In the genomic region with DNA sequence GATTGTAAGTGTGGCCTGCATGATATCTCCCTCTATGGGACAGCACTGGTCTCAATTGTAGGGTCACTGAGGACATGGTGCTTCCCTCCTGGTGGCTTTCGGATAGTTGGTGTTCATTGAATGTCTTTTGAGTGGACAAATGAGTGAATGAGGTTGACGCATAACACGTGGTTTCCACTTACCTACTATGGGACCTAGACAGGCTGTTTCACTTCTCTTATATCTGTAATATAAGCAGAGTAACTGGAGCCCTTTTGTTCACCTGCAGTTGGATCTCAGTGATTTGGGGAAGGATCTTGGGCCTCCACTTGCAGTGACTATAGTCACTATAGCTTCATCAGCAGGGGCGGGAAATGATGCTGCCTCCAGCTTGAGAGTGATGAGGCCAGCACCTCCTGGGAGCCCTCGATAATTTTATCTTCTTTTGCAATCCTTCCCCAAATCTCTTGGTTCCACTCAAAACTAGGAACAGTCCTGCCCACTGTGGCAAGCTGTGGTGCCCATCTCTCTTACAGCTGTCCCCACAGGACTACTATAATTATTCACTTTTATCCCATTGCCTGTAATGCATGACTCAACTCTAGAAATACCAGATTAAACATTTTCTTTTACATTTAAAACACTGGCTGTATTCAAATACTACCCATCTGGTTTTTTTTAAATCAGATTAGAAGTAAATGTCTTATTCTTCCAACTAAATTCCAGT, we compare ENCODE assay signal across 1 cellular context.
TF ChIP-seq lines count a peak whose summit lies in the region.

No MANE protein-coding gene starts in this region.

TF ChIP-seq in WTC11, 78 proteins besides CTCF, POLR2A, EP300 and RAD21 (continued from another document):
- TF ChIP-seq, protein P1, sequence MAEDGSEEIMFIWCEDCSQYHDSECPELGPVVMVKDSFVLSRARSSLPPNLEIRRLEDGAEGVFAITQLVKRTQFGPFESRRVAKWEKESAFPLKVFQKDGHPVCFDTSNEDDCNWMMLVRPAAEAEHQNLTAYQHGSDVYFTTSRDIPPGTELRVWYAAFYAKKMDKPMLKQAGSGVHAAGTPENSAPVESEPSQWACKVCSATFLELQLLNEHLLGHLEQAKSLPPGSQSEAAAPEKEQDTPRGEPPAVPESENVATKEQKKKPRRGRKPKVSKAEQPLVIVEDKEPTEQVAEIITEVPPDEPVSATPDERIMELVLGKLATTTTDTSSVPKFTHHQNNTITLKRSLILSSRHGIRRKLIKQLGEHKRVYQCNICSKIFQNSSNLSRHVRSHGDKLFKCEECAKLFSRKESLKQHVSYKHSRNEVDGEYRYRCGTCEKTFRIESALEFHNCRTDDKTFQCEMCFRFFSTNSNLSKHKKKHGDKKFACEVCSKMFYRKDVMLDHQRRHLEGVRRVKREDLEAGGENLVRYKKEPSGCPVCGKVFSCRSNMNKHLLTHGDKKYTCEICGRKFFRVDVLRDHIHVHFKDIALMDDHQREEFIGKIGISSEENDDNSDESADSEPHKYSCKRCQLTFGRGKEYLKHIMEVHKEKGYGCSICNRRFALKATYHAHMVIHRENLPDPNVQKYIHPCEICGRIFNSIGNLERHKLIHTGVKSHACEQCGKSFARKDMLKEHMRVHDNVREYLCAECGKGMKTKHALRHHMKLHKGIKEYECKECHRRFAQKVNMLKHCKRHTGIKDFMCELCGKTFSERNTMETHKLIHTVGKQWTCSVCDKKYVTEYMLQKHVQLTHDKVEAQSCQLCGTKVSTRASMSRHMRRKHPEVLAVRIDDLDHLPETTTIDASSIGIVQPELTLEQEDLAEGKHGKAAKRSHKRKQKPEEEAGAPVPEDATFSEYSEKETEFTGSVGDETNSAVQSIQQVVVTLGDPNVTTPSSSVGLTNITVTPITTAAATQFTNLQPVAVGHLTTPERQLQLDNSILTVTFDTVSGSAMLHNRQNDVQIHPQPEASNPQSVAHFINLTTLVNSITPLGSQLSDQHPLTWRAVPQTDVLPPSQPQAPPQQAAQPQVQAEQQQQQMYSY (CRISPR knock-in tag; IDR thresholded peaks at IDR 0.05) = no peak
- TF ChIP-seq ZNF423 (CRISPR knock-in tag; IDR thresholded peaks at IDR 0.05) = no peak
- TF ChIP-seq, protein P2, sequence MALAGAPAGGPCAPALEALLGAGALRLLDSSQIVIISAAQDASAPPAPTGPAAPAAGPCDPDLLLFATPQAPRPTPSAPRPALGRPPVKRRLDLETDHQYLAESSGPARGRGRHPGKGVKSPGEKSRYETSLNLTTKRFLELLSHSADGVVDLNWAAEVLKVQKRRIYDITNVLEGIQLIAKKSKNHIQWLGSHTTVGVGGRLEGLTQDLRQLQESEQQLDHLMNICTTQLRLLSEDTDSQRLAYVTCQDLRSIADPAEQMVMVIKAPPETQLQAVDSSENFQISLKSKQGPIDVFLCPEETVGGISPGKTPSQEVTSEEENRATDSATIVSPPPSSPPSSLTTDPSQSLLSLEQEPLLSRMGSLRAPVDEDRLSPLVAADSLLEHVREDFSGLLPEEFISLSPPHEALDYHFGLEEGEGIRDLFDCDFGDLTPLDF (CRISPR knock-in tag; IDR thresholded peaks at IDR 0.05) = no peak
